In the genomic region with DNA sequence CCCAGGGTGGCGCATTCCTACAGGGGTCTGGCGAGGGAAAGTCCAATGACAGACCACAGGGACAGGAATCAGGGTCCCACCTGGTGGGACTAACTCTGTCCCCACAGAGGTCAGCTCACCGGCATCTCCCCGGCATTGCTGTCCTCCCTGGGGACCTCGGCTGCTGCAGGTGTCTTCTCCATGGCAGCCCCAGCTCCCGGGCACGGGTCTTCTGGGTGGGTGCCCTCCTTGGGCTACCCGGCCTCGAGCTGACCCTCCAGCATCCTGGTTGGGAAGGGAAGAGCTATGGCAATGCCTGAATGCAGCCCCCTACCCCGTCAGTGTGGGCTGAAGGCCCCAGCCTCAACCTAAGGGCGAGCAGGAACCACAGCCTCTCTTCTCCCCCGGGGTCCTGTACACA, we compare ENCODE assay signal across 7 cellular contexts. TPM values are rescaled to one million over a fixed set of nuclear protein-coding genes. Genes with fewer than 3 reads are reported as not detected.
"Had no signal": no experiment of that assay in that cellular context is flagged by ENCODE, and none has a peak within 500 bp of the region (broad histone marks: within the 10 kb centered on the region; RNA-seq: fewer than 3 reads in every experiment).

No MANE protein-coding gene starts in this region.

RNA-seq across cellular contexts. Expression of a gene that starts 57.8 kb away (rescaled TPM):
- total RNA-seq: GM23248, GM23338, H1, H4, H7, H9, HFFc6 had no signal
- polyA plus RNA-seq: GM23248, GM23338, H1 had no signal
